15 cellular contexts compared by ENCODE assay signal in genomic region chr1:3918966-3919611, GRCh38.
"Had no signal": no experiment of that assay in that cellular context is flagged by ENCODE, and none has a peak within 500 bp of the region (broad histone marks: within the 10 kb centered on the region; RNA-seq: fewer than 3 reads in every experiment).

No MANE protein-coding gene starts in this region.

- H3K36me3 Mint-ChIP-seq: activated naive CD4-positive, alpha-beta T cell treated with anti-CD3 and anti-CD28 coated beads, Interleukin-2, amount 50 U/mL, for 24 hours; mesothelial cell of epicardium; T-cell had no signal

- H3K4me3 Mint-ChIP-seq: activated B cell treated with CpG ODN at 0.5 μM for 24 hours; activated CD8-positive, alpha-beta T cell treated with anti-CD3 and anti-CD28 coated beads for 36 hours; activated naive CD4-positive, alpha-beta T cell treated with anti-CD3 and anti-CD28 coated beads, Interleukin-2, amount 50 U/mL, for 24 hours; effector memory CD8-positive, alpha-beta T cell; mesothelial cell of epicardium; stimulated activated naive CD8-positive, alpha-beta T cell treated with anti-CD3 and anti-CD28 coated beads, Interleukin-15, Interleukin-2, amounts not matched to agents 100 ng/mL and 50 ng/mL, for 24 hours; T-cell had no signal

- DNase-seq: activated B cell treated with CpG ODN at 0.5 μM for 24 hours; activated CD4-positive, alpha-beta T cell treated with anti-CD3 and anti-CD28 coated beads for 48 hours; activated CD8-positive, alpha-beta T cell treated with anti-CD3 and anti-CD28 coated beads for 36 hours; activated T-cell treated with anti-CD3 and anti-CD28 coated beads, Interleukin-2, amount 50 U/mL, for 1 hour; dermis blood vessel endothelial cell; effector memory CD8-positive, alpha-beta T cell; stimulated activated CD4-positive, alpha-beta T cell treated with anti-CD3 and anti-CD28 coated beads, Interleukin-15, amount 100 ng/mL, for 24 hours; stimulated activated CD4-positive, alpha-beta T cell treated with anti-CD3 and anti-CD28 coated beads, Interleukin-2, amount 100 ng/mL, for 48 hours; T-cell; trophoblast cell had no signal

- ATAC-seq: activated CD8-positive, alpha-beta T cell treated with anti-CD3 and anti-CD28 coated beads for 36 hours; effector memory CD8-positive, alpha-beta T cell; SK-N-SH treated with all-trans-retinoic acid at 6 μM for 48 hours; T-cell had no signal

- H3K9me3 Mint-ChIP-seq: activated CD8-positive, alpha-beta T cell treated with anti-CD3 and anti-CD28 coated beads for 36 hours; activated naive CD4-positive, alpha-beta T cell treated with anti-CD3 and anti-CD28 coated beads, Interleukin-2, amount 50 U/mL, for 24 hours; activated T-helper 2 cell treated with anti-CD3 and anti-CD28 coated beads, Interferon-gamma antibody, Interleukin-2, Interleukin-4, amounts not matched to agents 10 μg/mL and 5 μg/mL and 100 μg/mL, durations not matched to agents 14 hours and 24 hours and 36 hours; effector memory CD8-positive, alpha-beta T cell; mesothelial cell of epicardium; stimulated activated naive CD8-positive, alpha-beta T cell treated with anti-CD3 and anti-CD28 coated beads, Interleukin-15, Interleukin-2, amounts not matched to agents 100 ng/mL and 50 ng/mL, for 24 hours; T-cell had no signal

- H3K27ac Mint-ChIP-seq: activated B cell treated with CpG ODN at 0.5 μM for 24 hours; activated CD8-positive, alpha-beta T cell treated with anti-CD3 and anti-CD28 coated beads for 36 hours; activated naive CD4-positive, alpha-beta T cell treated with anti-CD3 and anti-CD28 coated beads, Interleukin-2, amount 50 U/mL, for 24 hours; activated T-helper 2 cell treated with anti-CD3 and anti-CD28 coated beads, Interferon-gamma antibody, Interleukin-2, Interleukin-4, amounts not matched to agents 10 μg/mL and 5 μg/mL and 100 μg/mL, durations not matched to agents 14 hours and 24 hours and 36 hours; effector memory CD8-positive, alpha-beta T cell; mesothelial cell of epicardium; stimulated activated naive CD8-positive, alpha-beta T cell treated with anti-CD3 and anti-CD28 coated beads, Interleukin-15, Interleukin-2, amounts not matched to agents 100 ng/mL and 50 ng/mL, for 24 hours; T-cell had no signal

- H3K27me3 Mint-ChIP-seq: activated B cell treated with CpG ODN at 0.5 μM for 24 hours; activated naive CD4-positive, alpha-beta T cell treated with anti-CD3 and anti-CD28 coated beads, Interleukin-2, amount 50 U/mL, for 24 hours; stimulated activated naive CD8-positive, alpha-beta T cell treated with anti-CD3 and anti-CD28 coated beads, Interleukin-15, Interleukin-2, amounts not matched to agents 100 ng/mL and 50 ng/mL, for 24 hours had no signal
